19 cellular contexts compared by ENCODE assay signal in genomic region chr2:188588235-188588634, GRCh38.
"Had no signal": no experiment of that assay in that cellular context is flagged by ENCODE, and none has a peak within 500 bp of the region (broad histone marks: within the 10 kb centered on the region; RNA-seq: fewer than 3 reads in every experiment).

No MANE protein-coding gene starts in this region.

- ATAC-seq: activated naive CD4-positive, alpha-beta T cell treated with anti-CD3 and anti-CD28 coated beads, Interleukin-2, amount 50 U/mL, for 72 hours; foreskin keratinocyte; left ventricle myocardium superior; natural killer cell had no signal

- H3K27me3 ChIP-seq: adrenal gland, foreskin keratinocyte, tibial artery had no signal

- H3K27ac ChIP-seq: adrenal gland, foreskin keratinocyte, ovary, prostate gland had no signal

- H3K36me3 ChIP-seq: adrenal gland, ovary, prostate gland had no signal

- H3K4me1 ChIP-seq: adrenal gland, prostate gland had no signal

- H3K4me3 ChIP-seq: adrenal gland, ovary, prostate gland, tibial artery had no signal

- H3K9me3 ChIP-seq: ovary, prostate gland, tibial artery had no signal

- DNase-seq: activated CD4-positive, alpha-beta T cell treated with anti-CD3 and anti-CD28 coated beads for 1 hour; activated CD4-positive, alpha-beta T cell treated with anti-CD3 and anti-CD28 coated beads, Interleukin-2, amount 50 U/mL, for 1 hour; activated gamma-delta T cell treated with Interleukin-2 at 50 U/mL for 16 hours; activated T-cell treated with anti-CD3 and anti-CD28 coated beads, Interleukin-2, amount 50 U/mL, for 1 hour; adrenal gland; cerebellar nuclear complex; foreskin keratinocyte; hypothalamus; left ventricle myocardium superior; mammary epithelial cell; midbrain; natural killer cell; ovary; stimulated activated CD4-positive, alpha-beta T cell treated with anti-CD3 and anti-CD28 coated beads, Interleukin-12 subunit alpha, Interleukin-12 subunit beta, amount 100 ng/mL, for 4 hours; substantia nigra; T-helper 9 cell; tibial artery had no signal
